15 cellular contexts compared by ENCODE assay signal in genomic region chr4:126800723-126801191, GRCh38.
"Had no signal": no experiment of that assay in that cellular context is flagged by ENCODE, and none has a peak within 500 bp of the region (broad histone marks: within the 10 kb centered on the region; RNA-seq: fewer than 3 reads in every experiment).

No MANE protein-coding gene starts in this region.

- H3K4me1 ChIP-seq: parathyroid adenoma, right lobe of liver, testis had no signal

- H3K27me3 Mint-ChIP-seq: activated CD4-positive, alpha-beta memory T cell treated with anti-CD3 and anti-CD28 coated beads for 36 hours; activated naive CD8-positive, alpha-beta T cell; naive thymus-derived CD8-positive, alpha-beta T cell; type B pancreatic cell had no signal

- H3K4me3 Mint-ChIP-seq: activated CD4-positive, alpha-beta memory T cell treated with anti-CD3 and anti-CD28 coated beads for 36 hours; activated naive CD8-positive, alpha-beta T cell; naive thymus-derived CD8-positive, alpha-beta T cell; type B pancreatic cell; WTC11 had no signal

- H3K27me3 ChIP-seq: right lobe of liver, testis had no signal

- H3K9me3 Mint-ChIP-seq: type B pancreatic cell, WTC11 had no signal

- H3K4me3 ChIP-seq: right lobe of liver, testis had no signal

- ATAC-seq: naive thymus-derived CD8-positive, alpha-beta T cell; right lobe of liver; WTC11 had no signal

- H3K9me3 ChIP-seq: right lobe of liver, testis had no signal

- H3K27ac Mint-ChIP-seq: activated CD4-positive, alpha-beta memory T cell treated with anti-CD3 and anti-CD28 coated beads for 36 hours; activated naive CD8-positive, alpha-beta T cell; naive thymus-derived CD8-positive, alpha-beta T cell; type B pancreatic cell; WTC11 had no signal

- H3K79me2 ChIP-seq: parathyroid adenoma had no signal

- H2AFZ ChIP-seq: parathyroid adenoma had no signal

- H3K36me3 ChIP-seq: right lobe of liver had no signal

- H3K4me1 Mint-ChIP-seq: naive thymus-derived CD8-positive, alpha-beta T cell had no signal

- DNase-seq: activated CD4-positive, alpha-beta memory T cell treated with anti-CD3 and anti-CD28 coated beads for 36 hours; activated CD4-positive, alpha-beta T cell treated with anti-CD3 and anti-CD28 coated beads for 4 hours; activated T-cell treated with anti-CD3 and anti-CD28 coated beads for 4 hours; cerebellar nuclear complex; cortex of kidney; erythroblast; naive thymus-derived CD8-positive, alpha-beta T cell; right lobe of liver; small intestine; stimulated activated CD4-positive, alpha-beta T cell treated with anti-CD3 and anti-CD28 coated beads, Interleukin-4, amount 100 ng/mL, for 1 hour; testis had no signal

- H3K36me3 Mint-ChIP-seq: activated CD4-positive, alpha-beta memory T cell treated with anti-CD3 and anti-CD28 coated beads for 36 hours; activated naive CD8-positive, alpha-beta T cell; naive thymus-derived CD8-positive, alpha-beta T cell; type B pancreatic cell; WTC11 had no signal

- H3K27ac ChIP-seq: parathyroid adenoma, right lobe of liver, testis had no signal

- H3K9ac ChIP-seq: parathyroid adenoma had no signal
